30 cellular contexts compared by ENCODE assay signal in genomic region chr9:68759981-68760673, GRCh38. TPM values are rescaled to one million over a fixed set of nuclear protein-coding genes. Genes with fewer than 3 reads are reported as not detected.
"Had no signal": no experiment of that assay in that cellular context is flagged by ENCODE, and none has a peak within 500 bp of the region (broad histone marks: within the 10 kb centered on the region; RNA-seq: fewer than 3 reads in every experiment).

No MANE protein-coding gene starts in this region.

- DNase-seq: activated B cell treated with CpG ODN at 0.5 μM for 24 hours; activated CD4-positive, alpha-beta memory T cell treated with anti-CD3 and anti-CD28 coated beads for 36 hours; activated CD4-positive, alpha-beta T cell treated with anti-CD3 and anti-CD28 coated beads for 36 hours; activated CD4-positive, alpha-beta T cell treated with anti-CD3 and anti-CD28 coated beads, Interleukin-2, amount 10 ng/mL, durations not matched to agents 24 days and 14 days; activated CD8-positive, alpha-beta memory T cell treated with anti-CD3 and anti-CD28 coated beads, Interleukin-2, amount 10 ng/mL, durations not matched to agents 7 days and 5 days; activated CD8-positive, alpha-beta memory T cell treated with anti-CD3 and anti-CD28 coated beads, Interleukin-2, amount 50 U/mL, for 4 hours; activated CD8-positive, alpha-beta T cell treated with anti-CD3 and anti-CD28 coated beads, Interleukin-2, amount 10 ng/mL, durations not matched to agents 7 days and 5 days; activated effector memory CD4-positive, alpha-beta T cell treated with anti-CD3 and anti-CD28 coated beads, Interleukin-2, amount 50 U/mL, for 16 hours; activated naive CD4-positive, alpha-beta T cell treated with anti-CD3 and anti-CD28 coated beads for 36 hours; activated naive CD8-positive, alpha-beta T cell treated with anti-CD3 and anti-CD28 coated beads for 36 hours; activated naive CD8-positive, alpha-beta T cell treated with anti-CD3 and anti-CD28 coated beads, Interleukin-2, amount 50 U/mL, for 24 hours; activated T-cell treated with anti-CD3 and anti-CD28 coated beads, Interleukin-2, amount 50 U/mL, for 1 hour; activated T-cell treated with anti-CD3 and anti-CD28 coated beads, Interleukin-2, amount 50 U/mL, for 48 hours; adrenal gland; amygdala; aorta; body of pancreas; central memory CD4-positive, alpha-beta T cell; colonic mucosa; effector CD8-positive, alpha-beta T cell; esophagus squamous epithelium; foreskin melanocyte; T-helper 1 cell; T-helper 17 cell; T1000; WERI-Rb-1 had no signal

- H3K36me3 ChIP-seq: adrenal gland, colonic mucosa, esophagus squamous epithelium, gastroesophageal sphincter, WERI-Rb-1 had no signal

- H3K4me1 ChIP-seq: body of pancreas, colonic mucosa, esophagus squamous epithelium, gastroesophageal sphincter had no signal

- H3K27ac ChIP-seq: adrenal gland, body of pancreas, colonic mucosa, epithelial cell of prostate, esophagus squamous epithelium, gastroesophageal sphincter, WERI-Rb-1 had no signal

- H3K4me3 ChIP-seq: adrenal gland, body of pancreas, colonic mucosa, esophagus squamous epithelium, gastroesophageal sphincter had no signal

- H3K9me3 ChIP-seq: adrenal gland, body of pancreas, colonic mucosa, esophagus squamous epithelium had no signal

- H3K27me3 ChIP-seq: adrenal gland, body of pancreas, colonic mucosa, gastroesophageal sphincter had no signal

- ATAC-seq: activated CD4-positive, alpha-beta T cell treated with anti-CD3 and anti-CD28 coated beads for 36 hours; activated CD4-positive, CD25-positive, alpha-beta regulatory T cell treated with anti-CD3 and anti-CD28 coated beads, Interleukin-2, amount 50 U/mL, for 24 hours; activated CD8-positive, alpha-beta memory T cell treated with anti-CD3 and anti-CD28 coated beads, Interleukin-2, amount 10 ng/mL, durations not matched to agents 7 days and 5 days; activated CD8-positive, alpha-beta T cell treated with anti-CD3 and anti-CD28 coated beads, Interleukin-2, amount 10 ng/mL, durations not matched to agents 7 days and 5 days; activated naive CD8-positive, alpha-beta T cell treated with anti-CD3 and anti-CD28 coated beads, Interleukin-2, amount 50 U/mL, for 24 hours; body of pancreas; gastroesophageal sphincter; T-helper 17 cell had no signal

RNA-seq across cellular contexts. Expression of gene PIP5K1B, which starts 55.1 kb away (rescaled TPM):
- polyA plus RNA-seq: endothelial cell of umbilical vein had no signal
